In genomic region chr20:25538838-25539665, GRCh38 we compare ENCODE assay signal across 11 cellular contexts. TPM values are rescaled to one million over a fixed set of nuclear protein-coding genes. Genes with fewer than 3 reads are reported as not detected.
DNase-seq lines count a peak whose midpoint lies in the region; TF ChIP-seq lines count a peak whose summit lies in the region.
"Had no signal": no experiment of that assay in that cellular context is flagged by ENCODE, and none has a peak within 500 bp of the region (broad histone marks: within the 10 kb centered on the region; RNA-seq: fewer than 3 reads in every experiment).

No MANE protein-coding gene starts in this region.

- H4K5ac ChIP-seq in H9 (ENCODE audit: insufficient read length, low read depth, low read length), result no peak overlapping the region

- no peak overlapping the region for H3K4ac ChIP-seq in H9 (ENCODE audit: low read depth, low read length)

- H2BK120ac ChIP-seq in H9 (ENCODE audit: low read depth, low read length, poor library complexity, severe bottlenecking), result no peak overlapping the region

- POLR2A ChIA-PET in AG04450 (lab: Yijun Ruan, JAX), result no interaction called here

- H2AK5ac ChIP-seq in H9 (ENCODE audit: insufficient read length, low read length), result no peak overlapping the region

- H3K27me3 Mint-ChIP-seq in H9 (ENCODE audit: low read depth), result no peaks in the 10 kb centered on the region
- H3K27me3 Mint-ChIP-seq: activated naive CD4-positive, alpha-beta T cell treated with anti-CD3 and anti-CD28 coated beads, Interleukin-2, amount 50 U/mL, for 24 hours had no signal

- H3K36me3 ChIP-seq in duodenal mucosa (ENCODE audit: control insufficient read depth in 1 of 2, insufficient read depth in 2 of 2, low read length in 2 of 2) (no peaks in the 10 kb centered on the region), mucosa of stomach (ENCODE audit: control insufficient read depth, insufficient read depth, low read length) (no peaks in the 10 kb centered on the region)

- H3K9ac ChIP-seq in H9 (ENCODE audit: extremely low read depth, insufficient read length, low read length), result no peak overlapping the region
- peak overlapping the region in 1 of 2 donors; percentile 19 for H3K9ac ChIP-seq in duodenal mucosa (ENCODE audit: low read depth in 1 of 2, low read length in 2 of 2)
- peak overlapping the region; percentile 4 for H3K9ac ChIP-seq in mucosa of stomach (ENCODE audit: low read length)

- no peak overlapping the region for H3K4me2 ChIP-seq in H9 (ENCODE audit: insufficient read depth, insufficient read length, low read length)

- peak overlapping the region; percentile 39 for H3K27ac ChIP-seq in AG04450 (ENCODE audit: low read depth, low read length)
- no peak overlapping the region for H3K27ac ChIP-seq in H9 (ENCODE audit: insufficient read length, low read depth, low read length)
- no peak overlapping the region for H3K27ac ChIP-seq in duodenal mucosa (ENCODE audit: low read depth, low read length)

- H2BK15ac ChIP-seq in H9 (ENCODE audit: low read depth, low read length), result no peak overlapping the region

- no peak overlapping the region for H4K8ac ChIP-seq in H9 (replicated peaks; ENCODE audit: insufficient read length, low read depth, low read length)

- peaks cover 4% of the 10 kb centered on the region for H4K20me1 ChIP-seq in H9 (ENCODE audit: control insufficient read depth, insufficient read depth, insufficient read length)

- H3T11ph ChIP-seq in H9 (ENCODE audit: low read length), result no peak overlapping the region

- H3K36me3 Mint-ChIP-seq in H9 (ENCODE audit: insufficient read depth in 1 of 3, low read depth in 3 of 3), result peaks cover 14 to 17% (median 17%) of the 10 kb centered on the region in 3 experiments
- H3K36me3 Mint-ChIP-seq: activated naive CD4-positive, alpha-beta T cell treated with anti-CD3 and anti-CD28 coated beads, Interleukin-2, amount 50 U/mL, for 24 hours had no signal

- no peak overlapping the region for H3K18ac ChIP-seq in H9 (ENCODE audit: insufficient read length, low read depth, low read length)

- no peak overlapping the region for H2BK20ac ChIP-seq in H9 (ENCODE audit: low read depth, low read length, poor library complexity, severe bottlenecking)

- H3K9me3 ChIP-seq in AG04450 (ENCODE audit: control insufficient read depth, insufficient read depth, low read length), result no peaks in the 10 kb centered on the region
- H3K9me3 ChIP-seq in H9 (ENCODE audit: control insufficient read depth, low read depth, low read length), result no peaks in the 10 kb centered on the region
- no peaks in the 10 kb centered on the region for H3K9me3 ChIP-seq in duodenal mucosa (ENCODE audit: control insufficient read depth in 1 of 2, low read length in 2 of 2)
- no peaks in the 10 kb centered on the region for H3K9me3 ChIP-seq in mucosa of stomach (ENCODE audit: control insufficient read depth, low read length)

- H3K4me3 Mint-ChIP-seq in H9, result no peak overlapping the region; a peak in 1 of 5 replicates
- H3K4me3 Mint-ChIP-seq: activated naive CD4-positive, alpha-beta T cell treated with anti-CD3 and anti-CD28 coated beads, Interleukin-2, amount 50 U/mL, for 24 hours had no signal

- WGBS in H9 (ENCODE audit: extremely low coverage, insufficient read length, low lambda C conversion rate), result no CpG with 5 or more reads among the region's 17 CpGs

- H4K91ac ChIP-seq in H9 (ENCODE audit: insufficient read length, low read depth, low read length), result no peak overlapping the region

- H3K27ac Mint-ChIP-seq in H9, result peak overlapping the region; percentile 36 to 99 (median 83); a peak in 5 of 7 replicates
- H3K27ac Mint-ChIP-seq: activated naive CD4-positive, alpha-beta T cell treated with anti-CD3 and anti-CD28 coated beads, Interleukin-2, amount 50 U/mL, for 24 hours had no signal

- CTCF ChIA-PET in AG04450 (lab: Charles Lee), result interaction anchor here (1.0 to 2.8 kb wide), 3 partner anchors 13 to 31 kb away, joined by 3 to 9 read pairs (median 4); no protein-coding TSS in a partner anchor

- H3K27me3 ChIP-seq in AG04450 (ENCODE audit: control insufficient read depth, insufficient read depth, low read length) (no peaks in the 10 kb centered on the region), H9 (ENCODE audit: insufficient read depth, low read length) (no peaks in the 10 kb centered on the region), duodenal mucosa (ENCODE audit: control insufficient read depth in 1 of 2, insufficient read depth in 2 of 2, low read length in 2 of 2) (no peaks in the 10 kb centered on the region), mucosa of stomach (ENCODE audit: control insufficient read depth, insufficient read depth, low read length) (no peaks in the 10 kb centered on the region)

- H3K79me1 ChIP-seq in H9 (ENCODE audit: insufficient read depth, low read depth, low read length, poor library complexity, severe bottlenecking), result peaks cover 3% of the 10 kb centered on the region

- H3K4me1 ChIP-seq in H9 (ENCODE audit: insufficient read depth, low read length), result peaks cover 5% of the 10 kb centered on the region; the same call in 1 of the 2 replicates
- peaks cover 12 to 27% of the 10 kb centered on the region in 2 donors for H3K4me1 ChIP-seq in duodenal mucosa (ENCODE audit: control insufficient read depth in 1 of 2, insufficient read depth in 2 of 2, low read length in 2 of 2)
- H3K4me1 ChIP-seq in mucosa of stomach (ENCODE audit: control insufficient read depth, insufficient read depth, low read length), result no peaks in the 10 kb centered on the region

- H3K4me3 ChIP-seq in AG04450 (ENCODE audit: low read depth, low read length) (no peak overlapping the region), duodenal mucosa (ENCODE audit: low read depth in 1 of 2, low read length in 2 of 2) (peak overlapping the region; percentile 61 to 64), mucosa of stomach (ENCODE audit: low read length) (no peak overlapping the region)

- H3K4me1 Mint-ChIP-seq in H9, result peaks cover 45 to 64% of the 10 kb centered on the region in 2 experiments
- H3K4me1 Mint-ChIP-seq: activated naive CD4-positive, alpha-beta T cell treated with anti-CD3 and anti-CD28 coated beads, Interleukin-2, amount 50 U/mL, for 24 hours had no signal

- no peak overlapping the region for H2BK12ac ChIP-seq in H9 (ENCODE audit: insufficient read length, low read depth, low read length)

- H3K23me2 ChIP-seq in H9 (ENCODE audit: insufficient read length, low read depth, low read length, poor library complexity, severe bottlenecking), result no peaks in the 10 kb centered on the region

- H3K23ac ChIP-seq in H9 (ENCODE audit: insufficient read length, low read depth, low read length), result no peak overlapping the region

- H2BK5ac ChIP-seq in H9 (ENCODE audit: insufficient read length, low read length), result no peak overlapping the region

- DNase-seq in AG04450 (ENCODE audit: low read depth, low spot score) (no peak), H9 (no peak), activated T-cell treated with anti-CD3 and anti-CD28 coated beads for 4 hours (no peak), DMS153 treated with DMSO at 0.1 percent for 48 hours (lab: John Stamatoyannopoulos, UW; ENCODE audit: unreplicated experiment) (no peak), kidney glomerular epithelial cell (lab: John Stamatoyannopoulos, UW) (no peak)
- DNase-seq in NK-92 treated with Interleukin-12 subunit alpha and Interleukin-12 subunit beta, amount 100 ng/mL, for 24 hours (lab: John Stamatoyannopoulos, UW), result no peak
- DNase-seq: NCI-H2081 treated with DMSO at 0.1 percent for 48 hours, small intestine had no signal

- peaks cover 6% of the 10 kb centered on the region; the same call in 1 of the 2 replicates for H3K79me2 ChIP-seq in H9 (ENCODE audit: insufficient read depth, low read length)

- H3K14ac ChIP-seq in H9 (ENCODE audit: insufficient read depth, low read length), result 0 out of 2 replicates have a peak overlapping the region, but pooled peaks have one; percentile 18

- no peak overlapping the region for H3K56ac ChIP-seq in H9 (ENCODE audit: insufficient read length, low read depth, low read length)

- no peak for TF ChIP-seq CTCF in AG04450 (IDR thresholded peaks at IDR 0.05; ENCODE audit: low read depth, low read length)
- no peak for TF ChIP-seq CTCF in H9 (conservative IDR thresholded peaks at IDR 0.05)

- no peak overlapping the region for H2AFZ ChIP-seq in H9 (ENCODE audit: low read length)

- H3K9me3 Mint-ChIP-seq in H9, result no peaks in the 10 kb centered on the region
- H3K9me3 Mint-ChIP-seq: activated naive CD4-positive, alpha-beta T cell treated with anti-CD3 and anti-CD28 coated beads, Interleukin-2, amount 50 U/mL, for 24 hours had no signal

RNA-seq across cellular contexts. Expression of gene NINL, which starts 46.3 kb away (rescaled TPM):
- 7.8 and 10.4 TPM in 2 replicates for polyA plus RNA-seq in AG04450 (2011; rRNA removed)
- 9.3 and 9.7 TPM in 2 replicates for polyA minus RNA-seq in AG04450 (2011; rRNA and poly(A)+ RNA removed)
- 29.2 and 34.3 TPM in 2 replicates for total RNA-seq in H9 (2021)

Comparison
In these comparisons a context has a peak if more than half of its experiments do, and no peak if none do; other contexts are left out.
1. H3K4me3 ChIP-seq: peak in duodenal mucosa (2 of 2); none in AG04450 (single experiment) and mucosa of stomach (single experiment).